9 cellular contexts compared by ENCODE assay signal in the genomic region with DNA sequence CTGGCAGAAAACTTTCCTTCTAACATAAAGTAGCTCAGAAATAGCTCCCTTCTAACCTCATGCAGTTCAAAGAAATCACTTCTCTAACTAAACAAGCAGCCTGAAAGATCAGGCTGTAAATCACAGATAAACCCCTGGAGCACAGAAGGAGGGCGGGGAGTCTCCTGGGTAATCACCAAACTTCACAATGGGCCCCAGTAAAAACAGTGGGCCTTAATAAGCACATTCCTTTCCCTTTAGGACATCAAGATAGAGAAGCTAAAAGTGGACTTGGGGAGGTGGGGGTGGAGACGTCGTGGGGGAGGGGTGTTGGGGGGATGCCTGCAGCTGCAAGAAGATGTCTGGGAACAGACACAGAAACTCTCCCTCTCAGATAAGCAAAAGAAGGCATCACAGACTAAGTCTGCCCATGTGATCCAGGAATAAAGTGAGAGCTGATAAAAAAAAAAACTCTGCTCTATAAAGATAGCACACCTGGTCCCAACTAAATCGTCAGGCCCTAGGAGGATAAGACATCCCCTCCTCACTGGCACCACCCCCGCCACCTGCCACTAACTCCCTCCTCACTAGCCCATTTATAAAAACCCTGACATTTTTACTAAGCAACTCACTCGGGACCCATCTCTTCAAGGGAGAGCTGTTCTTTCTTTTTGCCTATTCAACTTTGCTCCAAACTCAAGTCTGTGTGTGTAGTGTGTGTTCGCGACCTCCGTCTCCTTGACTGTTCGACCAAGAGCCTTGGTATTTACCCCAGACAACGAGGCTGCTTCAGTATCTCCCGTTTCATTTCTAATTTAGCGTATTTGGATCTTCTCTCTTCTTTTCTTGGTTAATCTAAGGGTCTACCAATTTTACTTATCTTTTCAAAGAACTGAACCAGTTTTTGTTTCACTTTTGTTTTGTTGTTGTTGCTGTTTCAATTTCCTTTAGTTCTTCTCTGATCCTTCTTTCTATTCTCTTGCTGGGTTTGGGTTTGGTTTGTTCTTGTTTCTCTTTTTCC. TPM values are rescaled to one million over a fixed set of nuclear protein-coding genes. Genes with fewer than 3 reads are reported as not detected.
DNase-seq lines count a peak whose midpoint lies in the region; ATAC-seq and TF ChIP-seq lines count a peak whose summit lies in the region.
"Had no signal": no experiment of that assay in that cellular context is flagged by ENCODE, and none has a peak within 500 bp of the region (broad histone marks: within the 10 kb centered on the region; RNA-seq: fewer than 3 reads in every experiment).

No MANE protein-coding gene starts in this region.

- peak overlapping the region; percentile 86 for H3K18ac ChIP-seq in trophoblast cell (ENCODE audit: low read length)

- H3K27me3 Mint-ChIP-seq in activated CD8-positive, alpha-beta T cell treated with anti-CD3 and anti-CD28 coated beads, Interleukin-2, amount 10 ng/mL, durations not matched to agents 7 days and 5 days (ENCODE audit: low read depth), result no peaks in the 10 kb centered on the region
- H3K27me3 Mint-ChIP-seq: stimulated activated naive CD8-positive, alpha-beta T cell treated with anti-CD3 and anti-CD28 coated beads, Interleukin-15, Interleukin-2, amounts not matched to agents 100 ng/mL and 50 ng/mL, for 24 hours had no signal

- 7 to 10% methylated on average over 7 to 11 of the region's 13 CpGs for WGBS in gastroesophageal sphincter (ENCODE audit: low coverage in 1 of 2), 2 donors
- whole genome bisulfite sequencing in trophoblast cell (ENCODE audit: extremely low coverage, insufficient coverage, insufficient read length), result no CpG with 5 or more reads among the region's 13 CpGs

- peak overlapping the region; percentile 98 for H3K14ac ChIP-seq in trophoblast cell (ENCODE audit: low read length)

- H3K4me3 Mint-ChIP-seq in activated CD8-positive, alpha-beta T cell treated with anti-CD3 and anti-CD28 coated beads, Interleukin-2, amount 10 ng/mL, durations not matched to agents 7 days and 5 days, result no peak overlapping the region
- H3K4me3 Mint-ChIP-seq: stimulated activated naive CD8-positive, alpha-beta T cell treated with anti-CD3 and anti-CD28 coated beads, Interleukin-15, Interleukin-2, amounts not matched to agents 100 ng/mL and 50 ng/mL, for 24 hours had no signal

- H4K12ac ChIP-seq in trophoblast cell (ENCODE audit: low read depth, low read length), result peak overlapping the region; percentile 84

- ATAC-seq in HG03175 (IDR thresholded peaks at IDR 0.05; ENCODE audit: unreplicated experiment) (peak; percentile 57), gastroesophageal sphincter (no peak), GM21423 (IDR thresholded peaks at IDR 0.05; ENCODE audit: unreplicated experiment) (no peak)
- peak; percentile 59 for ATAC-seq in activated CD8-positive, alpha-beta T cell treated with anti-CD3 and anti-CD28 coated beads, Interleukin-2, amount 10 ng/mL, durations not matched to agents 7 days and 5 days

- H3K9me3 Mint-ChIP-seq in activated CD8-positive, alpha-beta T cell treated with anti-CD3 and anti-CD28 coated beads, Interleukin-2, amount 10 ng/mL, durations not matched to agents 7 days and 5 days (ENCODE audit: insufficient read depth), result no peaks in the 10 kb centered on the region
- H3K9me3 Mint-ChIP-seq: stimulated activated naive CD8-positive, alpha-beta T cell treated with anti-CD3 and anti-CD28 coated beads, Interleukin-15, Interleukin-2, amounts not matched to agents 100 ng/mL and 50 ng/mL, for 24 hours had no signal

- peak overlapping the region; percentile 89 for H2AK5ac ChIP-seq in trophoblast cell (ENCODE audit: low read length)

- peak overlapping the region; percentile 94 for H3K4ac ChIP-seq in trophoblast cell (ENCODE audit: low read depth, low read length)

- peak overlapping the region; percentile 99 for H2BK5ac ChIP-seq in trophoblast cell (ENCODE audit: low read depth, low read length, poor library complexity)

- H3K36me3 Mint-ChIP-seq in activated CD8-positive, alpha-beta T cell treated with anti-CD3 and anti-CD28 coated beads, Interleukin-2, amount 10 ng/mL, durations not matched to agents 7 days and 5 days (ENCODE audit: low read depth), result peaks cover 25% of the 10 kb centered on the region

- H3K27me3 ChIP-seq in gastroesophageal sphincter (no peaks in the 10 kb centered on the region), trophoblast cell (ENCODE audit: insufficient read depth, low read length) (no peaks in the 10 kb centered on the region)

- peaks cover 18% of the 10 kb centered on the region for H3K79me2 ChIP-seq in trophoblast cell (ENCODE audit: control insufficient read depth, insufficient read depth, low read length, poor library complexity)

- no peak for TF ChIP-seq EP300 in gastroesophageal sphincter (IDR thresholded peaks at IDR 0.05)

- no peak overlapping the region for H3K23ac ChIP-seq in trophoblast cell (ENCODE audit: low read length)

- H2BK12ac ChIP-seq in trophoblast cell (ENCODE audit: low read length), result peak overlapping the region; percentile 94

- peak overlapping the region; percentile 87 for H2AFZ ChIP-seq in trophoblast cell (ENCODE audit: insufficient read depth, low read length, poor library complexity)

- peak overlapping the region; percentile 94 for H4K91ac ChIP-seq in trophoblast cell (ENCODE audit: low read depth, low read length)

- H3K4me1 ChIP-seq in ES-I3 (ENCODE audit: insufficient read depth, low read length) (peaks cover 18% of the 10 kb centered on the region), gastroesophageal sphincter (peaks cover 0 to 38% (median 0%) of the 10 kb centered on the region in 3 donors), trophoblast cell (ENCODE audit: control insufficient read depth in 1 of 2, insufficient read depth in 2 of 2, low read length in 2 of 2) (peaks cover 22 to 29% of the 10 kb centered on the region in 2 experiments)

- H3K4me3 ChIP-seq in gastroesophageal sphincter (peak overlapping the region; percentile 47 to 85), trophoblast cell (ENCODE audit: low read depth, low read length) (no peak overlapping the region)

- CTCF ChIA-PET in activated CD8-positive, alpha-beta T cell treated with anti-CD3 and anti-CD28 coated beads, Interleukin-2, amount 10 ng/mL, durations not matched to agents 7 days and 5 days (lab: Charles Lee), result interaction anchor here (1.0 to 1.2 kb wide), 4 partner anchors 30 to 85 kb away, joined by 3 to 5 read pairs (median 3); no protein-coding TSS in a partner anchor

- H3K9ac ChIP-seq in ES-I3 (ENCODE audit: low read depth, low read length) (peak overlapping the region; percentile 18; the same call in 1 of the 2 replicates), trophoblast cell (ENCODE audit: low read length) (no peak overlapping the region)

- TF ChIP-seq CTCF in gastroesophageal sphincter (IDR thresholded peaks at IDR 0.05), result no peak

- H3K36me3 ChIP-seq in ES-I3 (ENCODE audit: insufficient read depth, low read length) (no peaks in the 10 kb centered on the region), gastroesophageal sphincter (no peaks in the 10 kb centered on the region), trophoblast cell (ENCODE audit: control insufficient read depth in 1 of 2, insufficient read depth in 2 of 2, low read length in 2 of 2) (no peaks in the 10 kb centered on the region)

- H3K27ac ChIP-seq in gastroesophageal sphincter (peak overlapping the region; percentile 71 to 87 (median 77)), trophoblast cell (ENCODE audit: low read depth, low read length) (peak overlapping the region; percentile 96)

- peak overlapping the region; percentile 62 for H3K4me2 ChIP-seq in trophoblast cell (ENCODE audit: low read length)

- H2BK120ac ChIP-seq in trophoblast cell (ENCODE audit: insufficient read depth, low read length, poor library complexity), result peak overlapping the region; percentile 98

- H4K8ac ChIP-seq in trophoblast cell (ENCODE audit: low read depth, low read length), result peak overlapping the region; percentile 93

- peaks cover 29% of the 10 kb centered on the region for H3K4me1 Mint-ChIP-seq in activated CD8-positive, alpha-beta T cell treated with anti-CD3 and anti-CD28 coated beads, Interleukin-2, amount 10 ng/mL, durations not matched to agents 7 days and 5 days (ENCODE audit: low read depth)

- POLR2A ChIA-PET in activated CD8-positive, alpha-beta T cell treated with anti-CD3 and anti-CD28 coated beads, Interleukin-2, amount 10 ng/mL, durations not matched to agents 7 days and 5 days (lab: Charles Lee), result interaction anchor here (1.0 to 2.5 kb wide), 3 partner anchors 18 to 63 kb away, joined by 3 to 27 read pairs (median 8); partner anchors contain the start of genes DNAJC15 and EPSTI1

- TF ChIP-seq POLR2A in gastroesophageal sphincter (IDR thresholded peaks at IDR 0.05), result no peak

- H3K79me1 ChIP-seq in trophoblast cell (ENCODE audit: low read length), result peaks cover 32% of the 10 kb centered on the region

- H3K9me3 ChIP-seq in ES-I3 (ENCODE audit: control insufficient read depth, insufficient read depth, low read length), result no peaks in the 10 kb centered on the region
- no peaks in the 10 kb centered on the region for H3K9me3 ChIP-seq in gastroesophageal sphincter
- H3K9me3 ChIP-seq in trophoblast cell (ENCODE audit: insufficient read depth, low read depth, low read length), result no peaks in the 10 kb centered on the region

- peak; percentile 37 for DNase-seq in activated CD8-positive, alpha-beta T cell treated with anti-CD3 and anti-CD28 coated beads, Interleukin-2, amount 10 ng/mL, durations not matched to agents 7 days and 5 days
- DNase-seq in trophoblast cell (peak in 1 of 2 donors; percentile 17), germinal center (ENCODE audit: low spot score) (no peak)
- DNase-seq in activated CD4-positive, CD25-positive, alpha-beta regulatory T cell (lab: John Stamatoyannopoulos, UW), result no peak

- no peak overlapping the region for H3K27ac Mint-ChIP-seq in activated CD8-positive, alpha-beta T cell treated with anti-CD3 and anti-CD28 coated beads, Interleukin-2, amount 10 ng/mL, durations not matched to agents 7 days and 5 days
- H3K27ac Mint-ChIP-seq: stimulated activated naive CD8-positive, alpha-beta T cell treated with anti-CD3 and anti-CD28 coated beads, Interleukin-15, Interleukin-2, amounts not matched to agents 100 ng/mL and 50 ng/mL, for 24 hours had no signal

RNA-seq across cellular contexts. Expression of gene DNAJC15, which starts 31.7 kb away (rescaled TPM):
- 10 to 100 TPM; 12.3 to 14.2 TPM for total RNA-seq in activated CD8-positive, alpha-beta T cell treated with anti-CD3 and anti-CD28 coated beads, Interleukin-2, amount 10 ng/mL, durations not matched to agents 7 days and 5 days
- 10 to 100 TPM in 3 of 4 donors, 1 to 10 TPM in 1; 9.3 to 21.6 (median 12.7) TPM for total RNA-seq in gastroesophageal sphincter
- 13.2 and 13.3 TPM in 2 replicates for polyA plus RNA-seq in trophoblast cell (2013)

Comparison
In these comparisons a context has a peak if more than half of its experiments do, and no peak if none do; other contexts are left out.
1. ATAC-seq: peak in HG03175 (single experiment) and activated CD8-positive, alpha-beta T cell treated with anti-CD3 and anti-CD28 coated beads, Interleukin-2, amount 10 ng/mL, durations not matched to agents 7 days and 5 days (single experiment); none in gastroesophageal sphincter (single experiment) and GM21423 (single experiment).